In genomic region chrX:153669901-153670731, GRCh38 we compare ENCODE assay signal across 23 cellular contexts. TPM values are rescaled to one million over a fixed set of nuclear protein-coding genes. Genes with fewer than 3 reads are reported as not detected.
DNase-seq lines count a peak whose midpoint lies in the region; FAIRE-seq and TF ChIP-seq lines count a peak whose summit lies in the region.
"Had no signal": no experiment of that assay in that cellular context is flagged by ENCODE, and none has a peak within 500 bp of the region (broad histone marks: within the 10 kb centered on the region; RNA-seq: fewer than 3 reads in every experiment).

No MANE protein-coding gene starts in this region.

- no peaks in the 10 kb centered on the region for H3K9me3 ChIP-seq in HEK293 (ENCODE audit: control insufficient read depth, insufficient read depth, low read depth, low read length)
- H3K9me3 ChIP-seq in kidney (ENCODE audit: control insufficient read depth in 1 of 2, low read length in 2 of 2): no peaks in the 10 kb centered on the region
- no peaks in the 10 kb centered on the region for H3K9me3 ChIP-seq in sigmoid colon
- H3K9me3 ChIP-seq: BE2C had no signal

- TF ChIP-seq EP300 in sigmoid colon (IDR thresholded peaks at IDR 0.05): no peak

- peak; percentile 56 for DNase-seq in coronary artery (ENCODE audit: low spot score)
- DNase-seq in kidney: peak; percentile 52
- peak; percentile 62 for DNase-seq in sigmoid colon
- no peak for DNase-seq in activated naive CD4-positive, alpha-beta T cell treated with anti-CD3 and anti-CD28 coated beads, Interleukin-2, amount 50 U/mL, for 16 hours
- DNase-seq in GM10266 (ENCODE audit: extremely low spot score): no peak
- no peak for DNase-seq in NCI-H128 (lab: John Stamatoyannopoulos, UW; ENCODE audit: unreplicated experiment)
- DNase-seq: ACHN, C1 segment of cervical spinal cord, COR-L47, DMS 273 treated with DMSO at 0.1 percent for 48 hours, EL, HCEC 1CT, HFFc6 had no signal

- CTCF ChIA-PET in HEK293 (lab: Yijun Ruan, JAX): interaction anchor here (0.6 to 5.2 kb wide), 23 partner anchors 9 to 706 kb away, joined by 3 to 63 read pairs (median 6); partner anchors contain the start of gene SLC6A8

- H3K36me3 ChIP-seq in HEK293 (ENCODE audit: control insufficient read depth in 2 of 2, insufficient read depth in 1 of 2, low read length in 2 of 2) (no peaks in the 10 kb centered on the region), kidney (ENCODE audit: control insufficient read depth in 1 of 2, insufficient read depth in 2 of 2, low read length in 2 of 2) (no peaks in the 10 kb centered on the region), sigmoid colon (no peaks in the 10 kb centered on the region)
- H3K36me3 ChIP-seq: BE2C had no signal

- H3K4me1 ChIP-seq in HEK293 (ENCODE audit: control insufficient read depth, insufficient read depth, low read length) (no peaks in the 10 kb centered on the region), kidney (ENCODE audit: control insufficient read depth in 1 of 2, insufficient read depth in 1 of 2, low read depth in 1 of 2, low read length in 2 of 2) (peaks cover 0 to 3% of the 10 kb centered on the region in 2 donors), sigmoid colon (peaks cover 0 to 3% (median 0%) of the 10 kb centered on the region in 4 donors)

- FAIRE-seq in kidney (lab: Jason Lieb, UNC): no peak
- FAIRE-seq: A204.1, GM19239 had no signal

- POLR2A ChIA-PET in HEK293 (lab: Yijun Ruan, JAX): no interaction called here

- H3K27ac ChIP-seq in HEK293 (ENCODE audit: extremely low read depth, low read depth, low read length) (no peak overlapping the region), coronary artery (no peak overlapping the region), kidney (ENCODE audit: low read depth in 2 of 2, low read length in 2 of 2) (no peak overlapping the region), sigmoid colon (peak overlapping the region in 3 of 4 donors; percentile 70 to 79 (median 75))
- H3K27ac ChIP-seq: GM23248, HL-60 had no signal

- H3K4me3 ChIP-seq in HEK293 (ENCODE audit: low read depth, low read length): no peak overlapping the region
- H3K4me3 ChIP-seq in coronary artery: no peak overlapping the region
- H3K4me3 ChIP-seq in kidney (ENCODE audit: low read length in 2 of 2): no peak overlapping the region
- H3K4me3 ChIP-seq in sigmoid colon: no peak overlapping the region
- H3K4me3 ChIP-seq: GM23248 had no signal

- no peaks in the 10 kb centered on the region for H3K27me3 ChIP-seq in sigmoid colon
- H3K27me3 ChIP-seq: BE2C had no signal

- TF ChIP-seq CTCF in HEK293 (tag by site-specific recombination; IDR thresholded peaks at IDR 0.05): no peak
- no peak for TF ChIP-seq CTCF in coronary artery (IDR thresholded peaks at IDR 0.05)
- no peak for TF ChIP-seq CTCF in kidney (IDR thresholded peaks at IDR 0.05; ENCODE audit: borderline replicate concordance, extremely low read depth, insufficient read depth)
- no peak for TF ChIP-seq CTCF in sigmoid colon (IDR thresholded peaks at IDR 0.05)
- no peak for TF ChIP-seq CTCF in GM10266 (IDR thresholded peaks at IDR 0.05; ENCODE audit: control insufficient read depth, insufficient read depth, low read depth, missing control alignments)

- 77 to 86% methylated on average over 23 of the region's 23 CpGs for WGBS in sigmoid colon, 2 donors

- no peak for TF ChIP-seq POLR2A in sigmoid colon (IDR thresholded peaks at IDR 0.05)

- no peak overlapping the region for H3K9ac ChIP-seq in kidney (ENCODE audit: low read length in 2 of 2)
- H3K9ac ChIP-seq: GM23248 had no signal

- intact Hi-C loops in kidney (cut with DNase I): loop anchor here (5.0 kb wide), 1 partner anchor 133 kb away; no protein-coding TSS in a partner anchor
- intact Hi-C loops in sigmoid colon (cut with DNase I): loop anchor here (5.0 kb wide), 1 partner anchor 37 kb away; no protein-coding TSS in a partner anchor

TF ChIP-seq in HEK293, 187 proteins besides CTCF, POLR2A, EP300 and RAD21:
- peak; percentile 74 for TF ChIP-seq GLIS1 (tag by site-specific recombination; IDR thresholded peaks at IDR 0.05)
- TF ChIP-seq GLIS2 (tag by site-specific recombination; IDR thresholded peaks at IDR 0.05): peak; percentile 18; the same call in 1 of the 2 replicates
- no peak for TF ChIP-seq ZNF510 (tag by site-specific recombination; IDR thresholded peaks at IDR 0.05; ENCODE audit: insufficient replicate concordance)
- TF ChIP-seq ZNF223 (tag by site-specific recombination; IDR thresholded peaks at IDR 0.05): no peak
- no peak for TF ChIP-seq ZFP3 (tag by site-specific recombination; IDR thresholded peaks at IDR 0.05; ENCODE audit: low read depth)
- no peak for TF ChIP-seq ZNF48 (tag by site-specific recombination; IDR thresholded peaks at IDR 0.05)
TF ChIP-seq in HEK293: peak in this region for 2.

RNA-seq across cellular contexts. Expression of gene PNCK, which starts 3.5 kb away (rescaled TPM):
- total RNA-seq in kidney (1.5 TPM), sigmoid colon (100 to 1,000 TPM in 1 of 4 donors, 10 to 100 TPM in 3; 33.9 to 135 (median 64.2) TPM)
- polyA plus RNA-seq in kidney (ENCODE audit: insufficient read depth, low read depth, low replicate concordance) (5.5 TPM), sigmoid colon (1 to 10 TPM in 1 of 3 donors, not detected in 2; 4.6 TPM)
- total RNA-seq: CD8-positive, alpha-beta memory T cell; G401; GM23248; HT1080 had no signal
- polyA plus RNA-seq: CD4-positive, CD25-positive, alpha-beta regulatory T cell; CD8-positive, alpha-beta memory T cell; GM23248 had no signal

RNA-seq across cellular contexts. Expression of gene SLC6A8, which starts 17.6 kb away (rescaled TPM):
- total RNA-seq in kidney (110 TPM), sigmoid colon (10 to 100 TPM; 31.9 to 60.7 (median 35.1) TPM)
- polyA plus RNA-seq in kidney (ENCODE audit: insufficient read depth, low read depth, low replicate concordance) (79.7 TPM), sigmoid colon (100 to 1,000 TPM in 1 of 3 donors, 10 to 100 TPM in 2; 67.9 to 158 (median 70.5) TPM)

RNA-seq across cellular contexts. Expression of gene DUSP9, which starts 23.1 kb away (rescaled TPM):
- total RNA-seq in kidney: 4.7 TPM
- 81.4 TPM for polyA plus RNA-seq in kidney (ENCODE audit: insufficient read depth, low read depth, low replicate concordance)
- not detected for total RNA-seq in sigmoid colon
- polyA plus RNA-seq in sigmoid colon: under 1 TPM in 1 of 3 donors, not detected in 2; 0.06 TPM
- total RNA-seq: CD4-positive, CD25-positive, alpha-beta regulatory T cell; GM23248; HFFc6; HT1080 had no signal
- polyA plus RNA-seq: CD4-positive, CD25-positive, alpha-beta regulatory T cell; GM23248 had no signal

RNA-seq across cellular contexts. Expression of gene BCAP31, which starts 54.1 kb away (rescaled TPM):
- 218 TPM for total RNA-seq in kidney
- 246 TPM for polyA plus RNA-seq in kidney (ENCODE audit: insufficient read depth, low read depth, low replicate concordance)
- 100 to 1,000 TPM in 1 of 4 donors, 10 to 100 TPM in 3; 59.3 to 124 (median 70.4) TPM for total RNA-seq in sigmoid colon
- 100 to 1,000 TPM in 1 of 3 donors, 10 to 100 TPM in 2; 61.3 to 216 (median 70.9) TPM for polyA plus RNA-seq in sigmoid colon

RNA-seq across cellular contexts. Expression of gene ABCD1, which starts 54.5 kb away (rescaled TPM):
- 13.7 TPM for total RNA-seq in kidney
- polyA plus RNA-seq in kidney (ENCODE audit: insufficient read depth, low read depth, low replicate concordance): 5.2 TPM
- total RNA-seq in sigmoid colon: 10 to 100 TPM; 11.0 to 21.3 (median 18.3) TPM
- 10 to 100 TPM in 1 of 3 donors, 1 to 10 TPM in 2; 1.8 to 12.8 (median 3.2) TPM for polyA plus RNA-seq in sigmoid colon

Comparison
In these comparisons a context has a peak if more than half of its experiments do, and no peak if none do; other contexts are left out.
1. H3K27ac ChIP-seq: peak in sigmoid colon (3 of 4); none in HEK293 (single experiment), coronary artery (0 of 2) and kidney (0 of 2).
2. DNase-seq: peak in coronary artery (single experiment), kidney (single experiment) and sigmoid colon (single experiment); none in activated naive CD4-positive, alpha-beta T cell treated with anti-CD3 and anti-CD28 coated beads, Interleukin-2, amount 50 U/mL, for 16 hours (single experiment), GM10266 (single experiment) and NCI-H128 (single experiment).
3. RNA of gene PNCK, which starts 3.5 kb away (total RNA-seq): 33.9 to 135 TPM in sigmoid colon; 1.5 TPM in kidney (single experiment); every median in the first group is over 10 times any median in the second.